ENCODE assay signal across 8 cellular contexts in the genomic region with DNA sequence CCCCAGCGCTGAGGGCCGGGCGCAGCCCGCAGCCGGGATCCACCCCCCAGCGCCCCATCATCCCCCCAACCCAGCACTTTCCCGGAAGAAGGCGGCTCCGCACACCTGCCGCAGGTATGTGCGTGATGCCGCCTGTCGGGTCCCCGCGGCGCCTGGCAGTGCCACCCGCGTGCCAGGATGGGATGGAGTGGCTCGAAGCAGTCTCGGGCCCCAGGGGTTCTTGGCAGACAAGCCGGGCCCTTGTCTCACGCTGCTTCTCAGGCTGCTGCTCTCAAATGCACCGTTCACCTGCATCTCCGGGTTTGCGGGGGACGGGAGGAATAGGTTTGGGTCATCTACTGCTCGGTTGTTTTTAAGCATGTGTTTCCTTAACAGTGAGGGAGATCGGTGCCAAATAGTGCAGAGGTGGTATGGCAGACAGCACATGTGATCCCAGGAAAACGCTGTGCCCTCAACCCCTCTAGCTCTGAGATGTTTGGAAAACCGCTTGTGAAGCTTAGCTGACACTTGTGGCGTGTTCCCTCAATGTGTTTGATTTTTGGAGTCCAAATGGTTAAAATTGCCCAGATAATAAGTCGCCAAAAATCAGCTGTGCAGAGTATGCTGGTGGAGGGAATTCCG. TPM values are rescaled to one million over a fixed set of nuclear protein-coding genes. Genes with fewer than 3 reads are reported as not detected.
DNase-seq lines count a peak whose midpoint lies in the region; ATAC-seq and TF ChIP-seq lines count a peak whose summit lies in the region.

No MANE protein-coding gene starts in this region.

- H3K36me3 ChIP-seq in SK-N-SH (replicated peaks in 1 of 2; ENCODE audit: control insufficient read depth in 1 of 2, insufficient read depth in 2 of 2, low read length in 1 of 2), result peaks cover 0 to 6% of the 10 kb centered on the region in 2 experiments

- H4K20me1 ChIP-seq in SK-N-SH (ENCODE audit: insufficient read depth), result no peaks in the 10 kb centered on the region

- H3K9me3 ChIP-seq in SK-N-SH, result no peaks in the 10 kb centered on the region

- H3K4me3 ChIP-seq in SK-N-SH (ENCODE audit: low read depth in 2 of 2, low read length in 1 of 2), result peak overlapping the region; percentile 67 to 89

- peak; percentile 44 for DNase-seq in DMS79 treated with DMSO at 0.1 percent for 48 hours (lab: John Stamatoyannopoulos, UW)
- no peak for DNase-seq in SK-N-SH
- DNase-seq in caudate nucleus (lab: John Stamatoyannopoulos, UW), result peak in 22 of 61 donors; percentile 12 to 80 (median 44)
- DNase-seq in left colon, result peak; percentile 44 to 60
- DNase-seq in stimulated activated CD4-positive, alpha-beta T cell treated with anti-CD3 and anti-CD28 coated beads, TNF-alpha, amount 100 ng/mL, for 24 hours (ENCODE audit: low read depth in 3 of 3), result peak in 2 of 3 experiments; percentile 10 to 22

- no peak overlapping the region for H2AFZ ChIP-seq in SK-N-SH (ENCODE audit: low read depth)

- H3F3A ChIP-seq in SK-N-SH (replicated peaks; ENCODE audit: insufficient read depth), result peaks cover 26% of the 10 kb centered on the region

- TF ChIP-seq CTCF in SK-N-SH (IDR thresholded peaks at IDR 0.05), result no peak

- H3K27me3 ChIP-seq in SK-N-SH (ENCODE audit: insufficient read depth), result peaks cover 15% of the 10 kb centered on the region

- peaks cover 25 to 27% of the 10 kb centered on the region in 2 experiments; a peak in 3 of 4 replicates for H3K4me1 ChIP-seq in SK-N-SH (ENCODE audit: control insufficient read depth in 1 of 2, insufficient read depth in 2 of 2, low read depth in 1 of 2, low read length in 1 of 2)

- POLR2A ChIA-PET in SK-N-SH (lab: Yijun Ruan, JAX), result interaction anchor here (0.6 to 1.2 kb wide), 4 partner anchors 8 to 349 kb away, joined by 3 to 5 read pairs (median 3); no protein-coding TSS in a partner anchor

- no peaks in the 10 kb centered on the region for H3K9me2 ChIP-seq in SK-N-SH

- ATAC-seq in HG03066 (IDR thresholded peaks at IDR 0.05; ENCODE audit: low read depth, unreplicated experiment) (peak; percentile 1), left colon (peak; percentile 22), HG03378 (IDR thresholded peaks at IDR 0.05; ENCODE audit: unreplicated experiment) (no peak), HG02759 (IDR thresholded peaks at IDR 0.05; ENCODE audit: unreplicated experiment) (no peak)

- H3K27ac ChIP-seq in SK-N-SH (ENCODE audit: low read depth in 2 of 2, low read length in 1 of 2), result peak overlapping the region in 1 of 2 experiments; percentile 74; a peak in 1 of 4 replicates
- peak overlapping the region; percentile 98 for H3K27ac ChIP-seq in caudate nucleus (ENCODE audit: low read depth, low read length)

- H3K9ac ChIP-seq in SK-N-SH, result peak overlapping the region; percentile 68

- no peak for TF ChIP-seq EP300 in SK-N-SH (IDR thresholded peaks at IDR 0.05; ENCODE audit: borderline replicate concordance in 1 of 2, low read depth in 1 of 2, low read length in 1 of 2)

- no peaks in the 10 kb centered on the region for H3K79me2 ChIP-seq in SK-N-SH (ENCODE audit: insufficient read depth)

- 14% methylated on average over 5 of the region's 33 CpGs for WGBS in SK-N-SH (ENCODE audit: low lambda C conversion rate)

- no peak for TF ChIP-seq RAD21 in SK-N-SH (IDR thresholded peaks at IDR 0.05; ENCODE audit: low read length)

- intact Hi-C loops in left colon (cut with DNase I, micrococcal nuclease), result loop anchor here in 1 of 2 donors (10.0 kb wide), 1 partner anchor 55 kb away; no protein-coding TSS in a partner anchor

- H3K4me2 ChIP-seq in SK-N-SH, result peak overlapping the region; percentile 98

- CTCF ChIA-PET in SK-N-SH (lab: Yijun Ruan, JAX), result interaction anchor here (0.7 to 5.1 kb wide), 21 partner anchors 12 to 509 kb away, joined by 3 to 57 read pairs (median 6); no protein-coding TSS in a partner anchor

TF ChIP-seq in SK-N-SH, 30 proteins besides CTCF, POLR2A, EP300 and RAD21:
- TF ChIP-seq MAX (IDR thresholded peaks at IDR 0.05; ENCODE audit: low read depth) (peak; percentile 45), NFIC (IDR thresholded peaks at IDR 0.05; ENCODE audit: borderline replicate concordance) (0 out of 2 replicates have a peak, but pooled peaks have one; percentile 4), FOSL2 (IDR thresholded peaks at IDR 0.05; ENCODE audit: borderline replicate concordance, low read depth) (no peak), MXI1 (IDR thresholded peaks at IDR 0.05; ENCODE audit: low read depth, low read length) (peak; percentile 65; the same call in 1 of the 2 replicates)

RNA-seq across cellular contexts. Expression of gene MYLIP, which starts 0.8 kb away (rescaled TPM):
- 3.1 and 3.8 TPM in 2 replicates for polyA plus RNA-seq in SK-N-SH (2012; rRNA removed)
- polyA plus RNA-seq in SK-N-SH (2012; cell fraction: cytosol; rRNA removed), result 3.4 TPM in 2 replicates
- polyA plus RNA-seq in SK-N-SH (2012; cell fraction: nucleus; rRNA removed), result 6.3 and 7.0 TPM in 2 replicates
- total RNA-seq in left colon, result 10 to 100 TPM; 17.2 to 38.6 TPM

Comparison
In these comparisons a context has a peak if more than half of its experiments do, and no peak if none do; other contexts are left out.
1. ATAC-seq: peak in HG03066 (single experiment) and left colon (single experiment); none in HG03378 (single experiment) and HG02759 (single experiment).